ENCODE assay signal across 1 cellular context in the genomic region with DNA sequence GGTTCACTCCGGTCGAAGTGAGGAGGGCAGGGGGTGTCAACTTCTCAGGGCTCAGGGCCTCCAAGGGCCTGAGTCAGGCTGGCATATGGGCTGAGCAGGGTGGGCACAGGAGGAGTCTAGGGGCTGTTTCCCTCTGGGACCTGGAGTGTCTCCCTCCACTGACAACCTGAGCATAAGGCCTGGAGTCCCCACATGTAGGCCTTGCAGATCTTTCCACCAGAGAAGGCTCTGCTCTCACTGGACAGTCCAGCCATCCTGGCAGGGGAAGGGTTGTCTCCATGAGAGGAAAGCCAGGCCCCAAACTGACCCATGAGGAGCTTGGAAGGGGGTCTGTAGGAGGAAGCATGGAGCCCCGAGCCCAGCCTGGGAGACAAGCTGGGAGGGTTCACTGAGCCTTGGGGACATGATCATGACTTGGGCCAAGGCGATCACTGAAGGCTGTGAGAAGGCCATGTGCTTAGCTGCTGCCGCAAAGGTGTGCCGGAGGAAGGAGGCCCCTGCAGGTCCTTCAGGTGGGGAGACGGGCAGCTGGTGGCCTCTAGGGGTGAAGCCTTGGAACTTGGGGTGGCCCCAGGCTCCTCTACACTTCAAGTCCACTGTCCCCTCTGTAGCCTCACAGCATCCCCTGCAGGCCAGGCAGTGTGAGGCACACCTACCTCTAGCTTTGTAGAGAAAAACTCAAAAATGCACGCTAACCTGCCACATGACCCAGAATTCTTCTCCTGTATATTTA.
TF ChIP-seq lines count a peak whose summit lies in the region.

No MANE protein-coding gene starts in this region.

TF ChIP-seq in HepG2, 621 proteins besides CTCF, POLR2A, EP300 and RAD21:
- TF ChIP-seq, protein P1, sequence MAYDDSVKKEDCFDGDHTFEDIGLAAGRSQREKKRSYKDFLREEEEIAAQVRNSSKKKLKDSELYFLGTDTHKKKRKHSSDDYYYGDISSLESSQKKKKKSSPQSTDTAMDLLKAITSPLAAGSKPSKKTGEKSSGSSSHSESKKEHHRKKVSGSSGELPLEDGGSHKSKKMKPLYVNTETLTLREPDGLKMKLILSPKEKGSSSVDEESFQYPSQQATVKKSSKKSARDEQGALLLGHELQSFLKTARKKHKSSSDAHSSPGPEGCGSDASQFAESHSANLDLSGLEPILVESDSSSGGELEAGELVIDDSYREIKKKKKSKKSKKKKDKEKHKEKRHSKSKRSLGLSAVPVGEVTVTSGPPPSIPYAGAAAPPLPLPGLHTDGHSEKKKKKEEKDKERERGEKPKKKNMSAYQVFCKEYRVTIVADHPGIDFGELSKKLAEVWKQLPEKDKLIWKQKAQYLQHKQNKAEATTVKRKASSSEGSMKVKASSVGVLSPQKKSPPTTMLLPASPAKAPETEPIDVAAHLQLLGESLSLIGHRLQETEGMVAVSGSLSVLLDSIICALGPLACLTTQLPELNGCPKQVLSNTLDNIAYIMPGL (CRISPR knock-in tag; IDR thresholded peaks at IDR 0.05; ENCODE audit: borderline replicate concordance in 1 of 2, low read depth in 1 of 2) = peak; percentile 31 to 55; a peak in 1 of 4 replicates
- TF ChIP-seq ZNF446 (CRISPR knock-in tag; IDR thresholded peaks at IDR 0.05) (no peak), CBX5 (CRISPR knock-in tag; IDR thresholded peaks at IDR 0.05; ENCODE audit: borderline replicate concordance) (0 out of 2 replicates have a peak, but pooled peaks have one; percentile 27), GATAD2A (CRISPR knock-in tag; IDR thresholded peaks at IDR 0.05) (0 out of 2 replicates have a peak, but pooled peaks have one; percentile 10), ZNF550 (CRISPR knock-in tag; IDR thresholded peaks at IDR 0.05; ENCODE audit: borderline replicate concordance) (no peak), KMT2B (CRISPR knock-in tag; IDR thresholded peaks at IDR 0.05) (0 out of 2 replicates have a peak, but pooled peaks have one; percentile 35), STAG1 (CRISPR knock-in tag; IDR thresholded peaks at IDR 0.05) (peak; percentile 86), EED (CRISPR knock-in tag; IDR thresholded peaks at IDR 0.05) (0 out of 2 replicates have a peak, but pooled peaks have one; percentile 39), SMC3 (IDR thresholded peaks at IDR 0.05; ENCODE audit: low read length) (peak; percentile 79), TEAD3 (CRISPR knock-in tag; optimal IDR thresholded peaks at IDR 0.05; ENCODE audit: borderline replicate concordance) (peak; percentile 47), NAIF1 (CRISPR knock-in tag; IDR thresholded peaks at IDR 0.05; ENCODE audit: borderline replicate concordance) (0 out of 2 replicates have a peak, but pooled peaks have one; percentile 9), SCMH1 (CRISPR knock-in tag; IDR thresholded peaks at IDR 0.05; ENCODE audit: borderline replicate concordance) (no peak), ZNF850 (CRISPR knock-in tag; conservative IDR thresholded peaks at IDR 0.05) (no peak), MIER2 (CRISPR knock-in tag; IDR thresholded peaks at IDR 0.05) (0 out of 2 replicates have a peak, but pooled peaks have one; percentile 25), XRCC5 (optimal IDR thresholded peaks at IDR 0.05; ENCODE audit: low read length) (peak; percentile 28), CHCHD3 (CRISPR knock-in tag; IDR thresholded peaks at IDR 0.05) (no peak), ZNF792 (CRISPR knock-in tag; IDR thresholded peaks at IDR 0.05) (0 out of 2 replicates have a peak, but pooled peaks have one; percentile 19), ZNF614 (CRISPR knock-in tag; IDR thresholded peaks at IDR 0.05; ENCODE audit: borderline replicate concordance) (0 out of 2 replicates have a peak, but pooled peaks have one; percentile 26), IRF9 (CRISPR knock-in tag; IDR thresholded peaks at IDR 0.05; ENCODE audit: borderline replicate concordance) (0 out of 2 replicates have a peak, but pooled peaks have one; percentile 35), ZNF687 (CRISPR knock-in tag; IDR thresholded peaks at IDR 0.05) (peak; percentile 32; the same call in 1 of the 2 replicates), ATM (IDR thresholded peaks at IDR 0.05; ENCODE audit: borderline replicate concordance) (no peak), SALL1 (CRISPR knock-in tag; IDR thresholded peaks at IDR 0.05) (peak; percentile 7; the same call in 1 of the 2 replicates), ARNTL (CRISPR knock-in tag; IDR thresholded peaks at IDR 0.05) (no peak), CBX2 (IDR thresholded peaks at IDR 0.05; ENCODE audit: low read depth, low read length) (no peak), CBX2 (CRISPR knock-in tag; IDR thresholded peaks at IDR 0.05; ENCODE audit: low read depth) (no peak)
- TF ChIP-seq, protein P2, sequence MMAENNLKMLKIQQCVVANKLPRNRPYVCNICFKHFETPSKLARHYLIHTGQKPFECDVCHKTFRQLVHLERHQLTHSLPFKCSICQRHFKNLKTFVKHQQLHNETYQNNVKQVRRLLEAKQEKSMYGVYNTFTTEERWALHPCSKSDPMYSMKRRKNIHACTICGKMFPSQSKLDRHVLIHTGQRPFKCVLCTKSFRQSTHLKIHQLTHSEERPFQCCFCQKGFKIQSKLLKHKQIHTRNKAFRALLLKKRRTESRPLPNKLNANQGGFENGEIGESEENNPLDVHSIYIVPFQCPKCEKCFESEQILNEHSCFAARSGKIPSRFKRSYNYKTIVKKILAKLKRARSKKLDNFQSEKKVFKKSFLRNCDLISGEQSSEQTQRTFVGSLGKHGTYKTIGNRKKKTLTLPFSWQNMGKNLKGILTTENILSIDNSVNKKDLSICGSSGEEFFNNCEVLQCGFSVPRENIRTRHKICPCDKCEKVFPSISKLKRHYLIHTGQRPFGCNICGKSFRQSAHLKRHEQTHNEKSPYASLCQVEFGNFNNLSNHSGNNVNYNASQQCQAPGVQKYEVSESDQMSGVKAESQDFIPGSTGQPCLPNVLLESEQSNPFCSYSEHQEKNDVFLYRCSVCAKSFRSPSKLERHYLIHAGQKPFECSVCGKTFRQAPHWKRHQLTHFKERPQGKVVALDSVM (CRISPR knock-in tag; IDR thresholded peaks at IDR 0.05) = 0 out of 2 replicates have a peak, but pooled peaks have one; percentile 32
- TF ChIP-seq, protein P3, sequence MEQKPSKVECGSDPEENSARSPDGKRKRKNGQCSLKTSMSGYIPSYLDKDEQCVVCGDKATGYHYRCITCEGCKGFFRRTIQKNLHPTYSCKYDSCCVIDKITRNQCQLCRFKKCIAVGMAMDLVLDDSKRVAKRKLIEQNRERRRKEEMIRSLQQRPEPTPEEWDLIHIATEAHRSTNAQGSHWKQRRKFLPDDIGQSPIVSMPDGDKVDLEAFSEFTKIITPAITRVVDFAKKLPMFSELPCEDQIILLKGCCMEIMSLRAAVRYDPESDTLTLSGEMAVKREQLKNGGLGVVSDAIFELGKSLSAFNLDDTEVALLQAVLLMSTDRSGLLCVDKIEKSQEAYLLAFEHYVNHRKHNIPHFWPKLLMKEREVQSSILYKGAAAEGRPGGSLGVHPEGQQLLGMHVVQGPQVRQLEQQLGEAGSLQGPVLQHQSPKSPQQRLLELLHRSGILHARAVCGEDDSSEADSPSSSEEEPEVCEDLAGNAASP (CRISPR knock-in tag; IDR thresholded peaks at IDR 0.05; ENCODE audit: borderline replicate concordance) = no peak
- TF ChIP-seq, protein P4, sequence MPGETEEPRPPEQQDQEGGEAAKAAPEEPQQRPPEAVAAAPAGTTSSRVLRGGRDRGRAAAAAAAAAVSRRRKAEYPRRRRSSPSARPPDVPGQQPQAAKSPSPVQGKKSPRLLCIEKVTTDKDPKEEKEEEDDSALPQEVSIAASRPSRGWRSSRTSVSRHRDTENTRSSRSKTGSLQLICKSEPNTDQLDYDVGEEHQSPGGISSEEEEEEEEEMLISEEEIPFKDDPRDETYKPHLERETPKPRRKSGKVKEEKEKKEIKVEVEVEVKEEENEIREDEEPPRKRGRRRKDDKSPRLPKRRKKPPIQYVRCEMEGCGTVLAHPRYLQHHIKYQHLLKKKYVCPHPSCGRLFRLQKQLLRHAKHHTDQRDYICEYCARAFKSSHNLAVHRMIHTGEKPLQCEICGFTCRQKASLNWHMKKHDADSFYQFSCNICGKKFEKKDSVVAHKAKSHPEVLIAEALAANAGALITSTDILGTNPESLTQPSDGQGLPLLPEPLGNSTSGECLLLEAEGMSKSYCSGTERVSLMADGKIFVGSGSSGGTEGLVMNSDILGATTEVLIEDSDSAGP (CRISPR knock-in tag; IDR thresholded peaks at IDR 0.05; ENCODE audit: borderline replicate concordance) = peak; percentile 37
